In genomic region chr2:240961878-240962277, GRCh38 we compare ENCODE assay signal across 18 cellular contexts. TPM values are rescaled to one million over a fixed set of nuclear protein-coding genes. Genes with fewer than 3 reads are reported as not detected.
DNase-seq lines count a peak whose midpoint lies in the region; TF ChIP-seq lines count a peak whose summit lies in the region.
"Had no signal": no experiment of that assay in that cellular context is flagged by ENCODE, and none has a peak within 500 bp of the region (broad histone marks: within the 10 kb centered on the region; RNA-seq: fewer than 3 reads in every experiment).

No MANE protein-coding gene starts in this region.

- no peaks in the 10 kb centered on the region for H3K27me3 ChIP-seq in thyroid gland
- H3K27me3 ChIP-seq: BLaER1 treated with 17β-estradiol and CSF1 and Interleukin-3, amounts not matched to agents 10 nM and 100 nM; pancreas had no signal

- H3K36me3 ChIP-seq in mesodermal cell (ENCODE audit: control insufficient read depth, insufficient read depth, low read length) (no peaks in the 10 kb centered on the region), thyroid gland (no peaks in the 10 kb centered on the region)
- H3K36me3 ChIP-seq: BLaER1 treated with 17β-estradiol and CSF1 and Interleukin-3, amounts not matched to agents 10 nM and 100 nM; pancreas had no signal

- H3K4me3 Mint-ChIP-seq in activated CD4-positive, alpha-beta memory T cell treated with anti-CD3 and anti-CD28 coated beads, Interleukin-2, amount 10 ng/mL, durations not matched to agents 7 days and 5 days, result no peak overlapping the region
- H3K4me3 Mint-ChIP-seq in activated CD4-positive, alpha-beta memory T cell treated with anti-CD3 and anti-CD28 coated beads for 36 hours, result no peak overlapping the region
- H3K4me3 Mint-ChIP-seq in activated T-helper 2 cell treated with anti-CD3 and anti-CD28 coated beads, Interferon-gamma antibody, Interleukin-2, Interleukin-4, amounts not matched to agents 10 μg/mL and 5 μg/mL and 100 μg/mL, durations not matched to agents 14 hours and 24 hours and 36 hours (ENCODE audit: low read depth), result no peak overlapping the region
- H3K4me3 Mint-ChIP-seq in osteocyte (ENCODE audit: unreplicated experiment), result no peak overlapping the region

- H3K4me3 ChIP-seq in mesodermal cell (ENCODE audit: extremely low read depth, insufficient read depth, low read length, poor library complexity, severe bottlenecking) (no peak overlapping the region), thyroid gland (replicated peaks in 1 of 3) (no peak overlapping the region)
- H3K4me3 ChIP-seq: A549; BLaER1 treated with 17β-estradiol and CSF1 and Interleukin-3, amounts not matched to agents 10 nM and 100 nM; pancreas had no signal

- no peaks in the 10 kb centered on the region for H3K4me1 Mint-ChIP-seq in activated CD4-positive, alpha-beta memory T cell treated with anti-CD3 and anti-CD28 coated beads, Interleukin-2, amount 10 ng/mL, durations not matched to agents 7 days and 5 days
- H3K4me1 Mint-ChIP-seq in activated CD4-positive, alpha-beta memory T cell treated with anti-CD3 and anti-CD28 coated beads for 36 hours (ENCODE audit: low read depth), result no peaks in the 10 kb centered on the region
- H3K4me1 Mint-ChIP-seq in activated T-helper 2 cell treated with anti-CD3 and anti-CD28 coated beads, Interferon-gamma antibody, Interleukin-2, Interleukin-4, amounts not matched to agents 10 μg/mL and 5 μg/mL and 100 μg/mL, durations not matched to agents 14 hours and 24 hours and 36 hours (ENCODE audit: low read depth), result no peaks in the 10 kb centered on the region
- peaks cover 16% of the 10 kb centered on the region for H3K4me1 Mint-ChIP-seq in osteocyte (ENCODE audit: unreplicated experiment)

- CTCF ChIA-PET in activated CD4-positive, alpha-beta memory T cell treated with anti-CD3 and anti-CD28 coated beads, Interleukin-2, amount 10 ng/mL, durations not matched to agents 7 days and 5 days (lab: Charles Lee), result no interaction called here
- CTCF ChIA-PET in activated CD4-positive, alpha-beta memory T cell treated with anti-CD3 and anti-CD28 coated beads for 36 hours (lab: Charles Lee), result no interaction called here

- POLR2A ChIA-PET in activated CD4-positive, alpha-beta memory T cell treated with anti-CD3 and anti-CD28 coated beads, Interleukin-2, amount 10 ng/mL, durations not matched to agents 7 days and 5 days (lab: Charles Lee), result no interaction called here
- POLR2A ChIA-PET in activated CD4-positive, alpha-beta memory T cell treated with anti-CD3 and anti-CD28 coated beads for 36 hours (lab: Charles Lee), result no interaction called here

- H3K27me3 Mint-ChIP-seq in activated CD4-positive, alpha-beta memory T cell treated with anti-CD3 and anti-CD28 coated beads, Interleukin-2, amount 10 ng/mL, durations not matched to agents 7 days and 5 days, result no peaks in the 10 kb centered on the region
- no peaks in the 10 kb centered on the region for H3K27me3 Mint-ChIP-seq in activated CD4-positive, alpha-beta memory T cell treated with anti-CD3 and anti-CD28 coated beads for 36 hours
- no peaks in the 10 kb centered on the region for H3K27me3 Mint-ChIP-seq in activated T-helper 2 cell treated with anti-CD3 and anti-CD28 coated beads, Interferon-gamma antibody, Interleukin-2, Interleukin-4, amounts not matched to agents 10 μg/mL and 5 μg/mL and 100 μg/mL, durations not matched to agents 14 hours and 24 hours and 36 hours (ENCODE audit: low read depth)
- H3K27me3 Mint-ChIP-seq in osteocyte (ENCODE audit: unreplicated experiment), result peaks cover 2% of the 10 kb centered on the region

- H3K36me3 Mint-ChIP-seq in activated CD4-positive, alpha-beta memory T cell treated with anti-CD3 and anti-CD28 coated beads, Interleukin-2, amount 10 ng/mL, durations not matched to agents 7 days and 5 days (ENCODE audit: low read depth), result no peaks in the 10 kb centered on the region
- no peaks in the 10 kb centered on the region for H3K36me3 Mint-ChIP-seq in activated CD4-positive, alpha-beta memory T cell treated with anti-CD3 and anti-CD28 coated beads for 36 hours
- H3K36me3 Mint-ChIP-seq in activated T-helper 2 cell treated with anti-CD3 and anti-CD28 coated beads, Interferon-gamma antibody, Interleukin-2, Interleukin-4, amounts not matched to agents 10 μg/mL and 5 μg/mL and 100 μg/mL, durations not matched to agents 14 hours and 24 hours and 36 hours (ENCODE audit: low read depth), result no peaks in the 10 kb centered on the region
- no peaks in the 10 kb centered on the region for H3K36me3 Mint-ChIP-seq in osteocyte (ENCODE audit: unreplicated experiment)

- H3K27ac Mint-ChIP-seq in activated CD4-positive, alpha-beta memory T cell treated with anti-CD3 and anti-CD28 coated beads, Interleukin-2, amount 10 ng/mL, durations not matched to agents 7 days and 5 days, result no peak overlapping the region
- H3K27ac Mint-ChIP-seq in activated CD4-positive, alpha-beta memory T cell treated with anti-CD3 and anti-CD28 coated beads for 36 hours, result no peak overlapping the region
- H3K27ac Mint-ChIP-seq in activated T-helper 2 cell treated with anti-CD3 and anti-CD28 coated beads, Interferon-gamma antibody, Interleukin-2, Interleukin-4, amounts not matched to agents 10 μg/mL and 5 μg/mL and 100 μg/mL, durations not matched to agents 14 hours and 24 hours and 36 hours, result no peak overlapping the region
- no peak overlapping the region for H3K27ac Mint-ChIP-seq in osteocyte (ENCODE audit: unreplicated experiment)

- no peaks in the 10 kb centered on the region for H3K9me3 Mint-ChIP-seq in activated CD4-positive, alpha-beta memory T cell treated with anti-CD3 and anti-CD28 coated beads, Interleukin-2, amount 10 ng/mL, durations not matched to agents 7 days and 5 days
- H3K9me3 Mint-ChIP-seq in activated CD4-positive, alpha-beta memory T cell treated with anti-CD3 and anti-CD28 coated beads for 36 hours, result no peaks in the 10 kb centered on the region
- H3K9me3 Mint-ChIP-seq in activated T-helper 2 cell treated with anti-CD3 and anti-CD28 coated beads, Interferon-gamma antibody, Interleukin-2, Interleukin-4, amounts not matched to agents 10 μg/mL and 5 μg/mL and 100 μg/mL, durations not matched to agents 14 hours and 24 hours and 36 hours, result no peaks in the 10 kb centered on the region
- no peaks in the 10 kb centered on the region for H3K9me3 Mint-ChIP-seq in osteocyte (ENCODE audit: unreplicated experiment)

- H3K9me3 ChIP-seq in mesodermal cell (ENCODE audit: control insufficient read depth, low read length), result no peaks in the 10 kb centered on the region
- H3K9me3 ChIP-seq in thyroid gland, result no peaks in the 10 kb centered on the region
- H3K9me3 ChIP-seq: A549; BLaER1 treated with 17β-estradiol and CSF1 and Interleukin-3, amounts not matched to agents 10 nM and 100 nM; pancreas had no signal

- intact Hi-C loops in activated CD4-positive, alpha-beta memory T cell treated with anti-CD3 and anti-CD28 coated beads for 36 hours (cut with micrococcal nuclease), result no loop called here
- intact Hi-C loops in activated T-helper 2 cell treated with anti-CD3 and anti-CD28 coated beads, Interferon-gamma antibody, Interleukin-2, Interleukin-4, amounts not matched to agents 10 μg/mL and 5 μg/mL and 100 μg/mL, durations not matched to agents 14 hours and 24 hours and 36 hours (cut with micrococcal nuclease), result no loop called here
- intact Hi-C loops in thyroid gland (cut with DNase I), result no loop called here

- peak; percentile 3 for DNase-seq in activated CD4-positive, alpha-beta memory T cell treated with anti-CD3 and anti-CD28 coated beads, Interleukin-2, amount 10 ng/mL, durations not matched to agents 7 days and 5 days
- no peak for DNase-seq in activated CD4-positive, alpha-beta memory T cell treated with anti-CD3 and anti-CD28 coated beads for 36 hours
- peak; percentile 1 for DNase-seq in activated T-helper 2 cell treated with anti-CD3 and anti-CD28 coated beads, Interferon-gamma antibody, Interleukin-2, Interleukin-4, amounts not matched to agents 10 μg/mL and 5 μg/mL and 100 μg/mL, durations not matched to agents 14 hours and 24 hours and 36 hours (ENCODE audit: low spot score)
- no peak for DNase-seq in thyroid gland
- DNase-seq in DMS79 (lab: John Stamatoyannopoulos, UW), result no peak
- DNase-seq in osteocyte (ENCODE audit: extremely low spot score, unreplicated experiment), result no peak
- no peak for DNase-seq in nucleus accumbens (lab: John Stamatoyannopoulos, UW)
- DNase-seq: activated CD4-positive, alpha-beta T cell treated with anti-CD3 and anti-CD28 coated beads for 48 hours; activated naive CD4-positive, alpha-beta T cell treated with anti-CD3 and anti-CD28 coated beads, Interleukin-2, amount 50 U/mL, for 16 hours; Kasumi-1; NCI-H1105 treated with DMSO at 0.1 percent for 48 hours; NCI-H82 had no signal

- H3K27ac ChIP-seq in mesodermal cell (ENCODE audit: low read depth, low read length, severe bottlenecking) (peak overlapping the region; percentile 81), thyroid gland (peak overlapping the region; percentile 66 to 88 (median 73))
- H3K27ac ChIP-seq: A549 had no signal

- WGBS in mesodermal cell (ENCODE audit: insufficient coverage in 2 of 2), 2 experiments, result 91 to 94% methylated on average over 8 to 10 of the region's 12 CpGs
- WGBS in thyroid gland, 2 donors, result 49 to 54% methylated on average over 12 of the region's 12 CpGs

- TF ChIP-seq CTCF in thyroid gland (IDR thresholded peaks at IDR 0.05) (no peak), osteocyte (IDR thresholded peaks at IDR 0.05) (no peak)

- no peak for TF ChIP-seq POLR2A in thyroid gland (IDR thresholded peaks at IDR 0.05)

- no peaks in the 10 kb centered on the region for H3K4me1 ChIP-seq in mesodermal cell (ENCODE audit: control insufficient read depth, insufficient read depth, low read length, poor library complexity, severe bottlenecking)
- H3K4me1 ChIP-seq in thyroid gland, result peaks cover 32 to 52% of the 10 kb centered on the region in 2 donors

RNA-seq across cellular contexts. Expression of gene SNED1, which starts 36.5 kb away (rescaled TPM):
- 10 to 100 TPM; 32.6 to 34.3 TPM for total RNA-seq in activated CD4-positive, alpha-beta memory T cell treated with anti-CD3 and anti-CD28 coated beads, Interleukin-2, amount 10 ng/mL, durations not matched to agents 7 days and 5 days
- total RNA-seq in activated CD4-positive, alpha-beta memory T cell treated with anti-CD3 and anti-CD28 coated beads for 36 hours, result 1 to 10 TPM; 2.6 to 3.8 TPM
- total RNA-seq in activated T-helper 2 cell treated with anti-CD3 and anti-CD28 coated beads, Interferon-gamma antibody, Interleukin-2, Interleukin-4, amounts not matched to agents 10 μg/mL and 5 μg/mL and 100 μg/mL, durations not matched to agents 14 hours and 24 hours and 36 hours, result 1.5 and 1.7 TPM in 2 replicates
- 2.2 TPM for polyA plus RNA-seq in mesodermal cell (2013, experiment 1 of 2)
- polyA plus RNA-seq in mesodermal cell (2013, experiment 2 of 2), result 1.6 TPM
- total RNA-seq in thyroid gland (100 to 1,000 TPM in 1 of 4 donors, 10 to 100 TPM in 3; 47.7 to 122 (median 68.7) TPM), osteocyte (17.6 and 19.4 TPM in 2 replicates)

RNA-seq across cellular contexts. Expression of gene CROCC2, which starts 55.7 kb away (rescaled TPM):
- total RNA-seq in activated CD4-positive, alpha-beta memory T cell treated with anti-CD3 and anti-CD28 coated beads, Interleukin-2, amount 10 ng/mL, durations not matched to agents 7 days and 5 days, result not detected
- not detected for total RNA-seq in activated CD4-positive, alpha-beta memory T cell treated with anti-CD3 and anti-CD28 coated beads for 36 hours
- total RNA-seq in activated T-helper 2 cell treated with anti-CD3 and anti-CD28 coated beads, Interferon-gamma antibody, Interleukin-2, Interleukin-4, amounts not matched to agents 10 μg/mL and 5 μg/mL and 100 μg/mL, durations not matched to agents 14 hours and 24 hours and 36 hours, result not detected in 2 replicates
- not detected for polyA plus RNA-seq in mesodermal cell (2013, experiment 1 of 2)
- polyA plus RNA-seq in mesodermal cell (2013, experiment 2 of 2), result not detected
- total RNA-seq in thyroid gland, result not detected
- total RNA-seq in osteocyte, result not detected in 2 replicates
- total RNA-seq: frontal cortex, G401 had no signal
- polyA plus RNA-seq: A549 had no signal

Comparison
In these comparisons a context has a peak if more than half of its experiments do, and no peak if none do; other contexts are left out.
1. DNase-seq: peak in activated CD4-positive, alpha-beta memory T cell treated with anti-CD3 and anti-CD28 coated beads, Interleukin-2, amount 10 ng/mL, durations not matched to agents 7 days and 5 days (single experiment) and activated T-helper 2 cell treated with anti-CD3 and anti-CD28 coated beads, Interferon-gamma antibody, Interleukin-2, Interleukin-4, amounts not matched to agents 10 μg/mL and 5 μg/mL and 100 μg/mL, durations not matched to agents 14 hours and 24 hours and 36 hours (single experiment); none in activated CD4-positive, alpha-beta memory T cell treated with anti-CD3 and anti-CD28 coated beads for 36 hours (single experiment), thyroid gland (0 of 2), DMS79 (single experiment), osteocyte (single experiment) and nucleus accumbens (0 of 56).